Comparison of ENCODE assay signal across 8 cellular contexts in the genomic region with DNA sequence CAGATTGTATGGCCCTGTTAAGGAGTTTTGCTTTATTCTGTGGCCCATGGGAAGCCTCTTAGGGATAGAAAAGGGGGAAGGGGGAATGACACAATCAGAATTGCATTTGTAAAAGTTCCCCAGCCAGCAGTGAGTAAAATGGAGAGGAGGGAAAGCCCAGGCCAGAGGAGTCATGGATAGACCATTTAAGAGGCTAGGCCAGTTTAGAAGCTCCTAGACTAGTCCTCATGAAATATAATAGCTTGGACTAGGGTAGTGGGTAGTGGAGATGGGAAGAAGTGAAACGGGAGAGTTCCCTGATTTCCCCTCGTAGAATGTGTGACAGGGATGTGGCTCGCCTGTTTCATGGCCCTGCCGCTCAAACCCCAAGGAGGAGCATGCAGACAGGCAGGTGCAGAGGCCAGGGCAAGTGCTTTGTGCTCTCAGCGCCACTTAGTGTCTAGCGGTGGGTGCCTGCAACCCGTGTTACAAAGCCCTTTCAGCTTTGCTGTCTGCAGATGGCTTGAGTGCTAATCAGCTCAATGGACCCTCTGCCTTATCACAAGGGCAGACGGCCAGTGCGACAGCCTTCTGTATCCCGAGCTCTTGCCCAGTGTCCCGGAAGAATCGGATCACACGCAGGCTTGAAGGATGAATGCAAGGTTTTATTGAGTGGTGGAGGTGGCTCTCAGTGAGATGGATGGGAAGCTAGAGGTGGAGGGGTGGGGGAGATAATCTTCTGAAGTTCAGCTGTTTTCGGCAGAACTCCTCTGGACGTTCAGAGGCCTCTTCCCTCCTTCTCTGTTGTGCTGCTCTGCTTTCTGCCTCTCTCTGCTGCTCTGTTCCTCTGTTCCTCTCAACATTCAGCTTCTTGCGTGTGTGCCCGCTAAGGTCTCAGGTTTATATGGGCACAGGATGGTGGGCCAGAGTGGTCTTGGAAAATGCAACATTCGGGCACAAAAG.
DNase-seq lines count a peak whose midpoint lies in the region; ATAC-seq, FAIRE-seq and TF ChIP-seq lines count a peak whose summit lies in the region.

No MANE protein-coding gene starts in this region.

- H3K27me3 ChIP-seq in testis: no peaks in the 10 kb centered on the region
- no peaks in the 10 kb centered on the region for H3K27me3 ChIP-seq in effector memory CD4-positive, alpha-beta T cell (replicated peaks; ENCODE audit: control insufficient read depth, insufficient read depth, low read length, poor library complexity, severe bottlenecking)

- ATAC-seq in GM21529 (IDR thresholded peaks at IDR 0.05; ENCODE audit: unreplicated experiment): no peak
- ATAC-seq in GM18517 (IDR thresholded peaks at IDR 0.05; ENCODE audit: unreplicated experiment): no peak

- DNase-seq in GM12891 (ENCODE audit: insufficient read length, low spot score) (no peak), HUDEP-2 (lab: John Stamatoyannopoulos, UW; ENCODE audit: unreplicated experiment in 76 of 76) (peak in 72 of 76 experiments; percentile 13 to 85 (median 60)), SK-N-DZ (ENCODE audit: low spot score) (peak; percentile 89), iPS DF 4.7 (ENCODE audit: extremely low read depth, low spot score) (peak; percentile 66), testis (peak; percentile 80)
- no peak for DNase-seq in effector memory CD4-positive, alpha-beta T cell

- FAIRE-seq in GM12891 (lab: Jason Lieb, UNC): peak; percentile 75

- no peak for TF ChIP-seq POLR2A in GM12891 (IDR thresholded peaks at IDR 0.05; ENCODE audit: low read depth, low read length)
- TF ChIP-seq POLR2A in testis (IDR thresholded peaks at IDR 0.05): no peak

- peak in 2 of 3 experiments; percentile 12 to 20 for TF ChIP-seq CTCF in testis (IDR thresholded peaks at IDR 0.05)

- H3K27ac ChIP-seq in testis: no peak overlapping the region
- no peak overlapping the region for H3K27ac ChIP-seq in effector memory CD4-positive, alpha-beta T cell (ENCODE audit: insufficient read depth, low read length, poor library complexity, severe bottlenecking)

- intact Hi-C loops in testis (cut with DNase I; ENCODE audit: low total_unique reads): no loop called here

- H3K4me1 ChIP-seq in testis: peaks cover 15% of the 10 kb centered on the region
- no peaks in the 10 kb centered on the region for H3K4me1 ChIP-seq in effector memory CD4-positive, alpha-beta T cell (ENCODE audit: control insufficient read depth, insufficient read depth, low read length, poor library complexity, severe bottlenecking)

- H3K9me3 ChIP-seq in testis: no peaks in the 10 kb centered on the region
- H3K9me3 ChIP-seq in effector memory CD4-positive, alpha-beta T cell (ENCODE audit: control insufficient read depth, low read length): no peaks in the 10 kb centered on the region

- no peaks in the 10 kb centered on the region for H3K36me3 ChIP-seq in testis (ENCODE audit: low read depth, missing control alignments)
- H3K36me3 ChIP-seq in effector memory CD4-positive, alpha-beta T cell (ENCODE audit: control insufficient read depth, insufficient read depth, low read length): no peaks in the 10 kb centered on the region

- no peak overlapping the region for H3K4me3 ChIP-seq in testis
- no peak overlapping the region for H3K4me3 ChIP-seq in effector memory CD4-positive, alpha-beta T cell (ENCODE audit: insufficient read depth, low read depth, low read length, poor library complexity, severe bottlenecking)

- WGBS in testis, 2 donors: 67 to 68% methylated on average over 16 to 18 of the region's 18 CpGs

TF ChIP-seq in GM12891, 5 proteins besides CTCF, POLR2A, EP300 and RAD21:
- TF ChIP-seq PAX5 (IDR thresholded peaks at IDR 0.05; ENCODE audit: insufficient read depth, low read length, severe bottlenecking) (no peak), SPI1 (IDR thresholded peaks at IDR 0.05; ENCODE audit: low read depth, low read length) (no peak), TAF1 (IDR thresholded peaks at IDR 0.05; ENCODE audit: low read depth, low read length) (no peak), POLR2AphosphoS5 (IDR thresholded peaks at IDR 0.05; ENCODE audit: low read depth, low read length) (no peak), POU2F2 (IDR thresholded peaks at IDR 0.05; ENCODE audit: low read depth, low read length) (no peak)

Comparison
In these comparisons a context has a peak if more than half of its experiments do, and no peak if none do; other contexts are left out.
1. DNase-seq: peak in HUDEP-2 (72 of 76), SK-N-DZ (single experiment), iPS DF 4.7 (single experiment) and testis (single experiment); none in GM12891 (single experiment) and effector memory CD4-positive, alpha-beta T cell (0 of 3).